Comparison of ENCODE assay signal across 11 cellular contexts in the genomic region with DNA sequence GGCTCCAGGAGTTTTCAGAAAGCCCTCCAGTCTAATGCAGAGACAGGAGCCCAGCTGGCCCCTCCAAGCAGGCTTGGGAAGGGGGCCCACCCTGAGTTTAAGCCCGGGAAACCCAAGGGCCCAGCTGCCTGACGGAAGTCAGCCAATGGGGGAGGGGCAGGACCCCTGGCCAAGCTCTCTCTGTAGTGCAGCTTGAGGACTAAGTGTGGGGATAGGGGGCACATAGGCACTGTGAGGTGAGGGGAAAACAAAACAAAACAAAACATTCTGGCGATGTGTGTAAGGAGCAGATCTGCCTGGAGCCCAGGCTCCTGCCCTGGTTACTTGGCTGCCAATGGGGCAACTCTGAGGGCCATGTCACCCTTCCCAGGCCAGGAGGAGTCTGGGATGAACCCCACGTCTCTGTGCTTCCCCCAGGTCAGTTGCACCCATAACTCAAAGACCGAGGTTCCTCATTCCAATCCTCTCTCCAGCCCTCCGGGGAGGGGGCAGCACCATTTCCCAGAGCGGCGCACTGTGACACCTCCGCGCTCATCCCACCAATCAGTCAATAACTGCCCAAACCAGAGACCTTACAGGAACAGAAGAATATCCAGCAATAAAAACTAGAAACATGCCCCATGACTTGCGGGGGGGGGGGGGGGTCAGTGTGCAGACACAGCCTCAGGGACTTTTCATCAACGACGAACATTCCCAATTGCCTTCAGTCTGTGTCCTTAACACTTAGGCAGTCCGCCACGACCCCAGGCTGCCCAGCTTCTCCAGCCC. TPM values are rescaled to one million over a fixed set of nuclear protein-coding genes. Genes with fewer than 3 reads are reported as not detected.
DNase-seq lines count a peak whose midpoint lies in the region; ATAC-seq and TF ChIP-seq lines count a peak whose summit lies in the region.
"Had no signal": no experiment of that assay in that cellular context is flagged by ENCODE, and none has a peak within 500 bp of the region (broad histone marks: within the 10 kb centered on the region; RNA-seq: fewer than 3 reads in every experiment).

No MANE protein-coding gene starts in this region.

- H2AFZ ChIP-seq in neural cell (ENCODE audit: low read depth, low read length), result no peak overlapping the region

- no peak for ATAC-seq in WTC11
- ATAC-seq in upper lobe of left lung (ENCODE audit: low FRiP score in 2 of 2), result no peak
- no peak for ATAC-seq in HG03460 (IDR thresholded peaks at IDR 0.05; ENCODE audit: unreplicated experiment)
- ATAC-seq: stimulated activated effector memory CD8-positive, alpha-beta T cell treated with anti-CD3 and anti-CD28 coated beads, Interleukin-12 subunit alpha, Interleukin-12 subunit beta, amount 100 ng/mL, for 72 hours had no signal

- H3K27me3 Mint-ChIP-seq in WTC11 (ENCODE audit: low read depth), result peaks cover 25% of the 10 kb centered on the region

- DNase-seq in WTC11 (ENCODE audit: low spot score), result no peak
- DNase-seq in fibroblast of the aortic adventitia (ENCODE audit: low read depth), result no peak
- DNase-seq in upper lobe of left lung, result no peak
- DNase-seq in activated CD4-positive, alpha-beta T cell treated with anti-CD3 and anti-CD28 coated beads, Interleukin-2, amount 50 U/mL, for 48 hours, result no peak
- no peak for DNase-seq in amygdala (lab: John Stamatoyannopoulos, UW)
- DNase-seq: central memory CD4-positive, alpha-beta T cell; NCI-H2171 had no signal

- peak overlapping the region; percentile 82 for H3K4me3 Mint-ChIP-seq in WTC11
- H3K4me3 Mint-ChIP-seq: activated CD4-positive, alpha-beta memory T cell treated with anti-CD3 and anti-CD28 coated beads, Interleukin-2, amount 10 ng/mL, durations not matched to agents 7 days and 5 days; stimulated activated effector memory CD8-positive, alpha-beta T cell treated with anti-CD3 and anti-CD28 coated beads, Interleukin-12 subunit alpha, Interleukin-12 subunit beta, amount 100 ng/mL, for 72 hours had no signal

- no peaks in the 10 kb centered on the region for H3K9me2 ChIP-seq in neural cell (ENCODE audit: insufficient read depth, low read length)

- peaks cover 28% of the 10 kb centered on the region for H3K36me3 Mint-ChIP-seq in WTC11
- H3K36me3 Mint-ChIP-seq: stimulated activated effector memory CD8-positive, alpha-beta T cell treated with anti-CD3 and anti-CD28 coated beads, Interleukin-12 subunit alpha, Interleukin-12 subunit beta, amount 100 ng/mL, for 72 hours had no signal

- H4K20me1 ChIP-seq in neural cell (ENCODE audit: insufficient read depth), result no peaks in the 10 kb centered on the region

- no peak for TF ChIP-seq POLR2A in upper lobe of left lung (IDR thresholded peaks at IDR 0.05)

- H3K36me3 ChIP-seq in neural cell (ENCODE audit: insufficient read depth, low read length), result no peaks in the 10 kb centered on the region
- H3K36me3 ChIP-seq in upper lobe of left lung, result peaks cover 0 to 5% (median 2%) of the 10 kb centered on the region in 4 donors

- no peak overlapping the region for H3K9ac ChIP-seq in neural cell (ENCODE audit: low read length)

- H3K4me3 ChIP-seq in fibroblast of the aortic adventitia (ENCODE audit: low read depth, low read length), result peak overlapping the region; percentile 88
- peak overlapping the region; percentile 76 for H3K4me3 ChIP-seq in neural cell (ENCODE audit: low read length)
- H3K4me3 ChIP-seq in upper lobe of left lung, result peak overlapping the region in 3 of 4 donors; percentile 49 to 68 (median 59)

- CTCF ChIA-PET in WTC11 (lab: Charles Lee), result interaction anchor here (0.6 to 4.9 kb wide), 21 partner anchors 10 to 713 kb away, joined by 3 to 40 read pairs (median 5); no protein-coding TSS in a partner anchor

- no peaks in the 10 kb centered on the region for H3K9me3 Mint-ChIP-seq in WTC11
- H3K9me3 Mint-ChIP-seq: activated CD4-positive, alpha-beta memory T cell treated with anti-CD3 and anti-CD28 coated beads, Interleukin-2, amount 10 ng/mL, durations not matched to agents 7 days and 5 days; stimulated activated effector memory CD8-positive, alpha-beta T cell treated with anti-CD3 and anti-CD28 coated beads, Interleukin-12 subunit alpha, Interleukin-12 subunit beta, amount 100 ng/mL, for 72 hours had no signal

- no peak for TF ChIP-seq EP300 in neural cell (conservative IDR thresholded peaks at IDR 0.05; ENCODE audit: poor library complexity, severe bottlenecking)
- TF ChIP-seq EP300 in upper lobe of left lung (IDR thresholded peaks at IDR 0.05), result no peak

- H3K27ac Mint-ChIP-seq in WTC11, result peak overlapping the region; percentile 66
- H3K27ac Mint-ChIP-seq: activated CD4-positive, alpha-beta memory T cell treated with anti-CD3 and anti-CD28 coated beads, Interleukin-2, amount 10 ng/mL, durations not matched to agents 7 days and 5 days; stimulated activated effector memory CD8-positive, alpha-beta T cell treated with anti-CD3 and anti-CD28 coated beads, Interleukin-12 subunit alpha, Interleukin-12 subunit beta, amount 100 ng/mL, for 72 hours had no signal

- peaks cover 60% of the 10 kb centered on the region for H3K4me1 Mint-ChIP-seq in WTC11

- no peaks in the 10 kb centered on the region for H3K9me3 ChIP-seq in neural cell (ENCODE audit: low read length)
- no peaks in the 10 kb centered on the region for H3K9me3 ChIP-seq in upper lobe of left lung

- no peak overlapping the region for H3K4me2 ChIP-seq in neural cell (ENCODE audit: low read length)

- H3K27ac ChIP-seq in neural cell (ENCODE audit: low read length) (no peak overlapping the region), upper lobe of left lung (peak overlapping the region in 1 of 4 donors; percentile 10)

- H3K79me2 ChIP-seq in neural cell (replicated peaks; ENCODE audit: insufficient read depth, low read length), result no peaks in the 10 kb centered on the region

- H3K27me3 ChIP-seq in neural cell (ENCODE audit: insufficient read depth, low read depth, low read length), result peaks cover 43% of the 10 kb centered on the region
- peaks cover 0 to 25% (median 10%) of the 10 kb centered on the region in 4 donors for H3K27me3 ChIP-seq in upper lobe of left lung

- POLR2A ChIA-PET in WTC11 (lab: Charles Lee), result interaction anchor here (0.6 to 3.9 kb wide), 7 partner anchors 9 to 125 kb away, joined by 3 to 19 read pairs (median 4); no protein-coding TSS in a partner anchor

- 45 to 47% methylated on average over 12 to 15 of the region's 15 CpGs for WGBS in upper lobe of left lung, 2 donors

- H3K4me1 ChIP-seq in upper lobe of left lung, result peaks cover 2 to 38% (median 19%) of the 10 kb centered on the region in 4 donors

- H3F3A ChIP-seq in neural cell (ENCODE audit: insufficient read depth, low read length, poor library complexity, severe bottlenecking), result peaks cover 2% of the 10 kb centered on the region

- no peak for TF ChIP-seq RAD21 in neural cell (conservative IDR thresholded peaks at IDR 0.05)

- no peak for TF ChIP-seq CTCF in WTC11 (IDR thresholded peaks at IDR 0.05)
- TF ChIP-seq CTCF in fibroblast of the aortic adventitia (IDR thresholded peaks at IDR 0.05; ENCODE audit: insufficient read depth, low read length), result no peak
- no peak for TF ChIP-seq CTCF in neural cell (IDR thresholded peaks at IDR 0.05; ENCODE audit: poor library complexity, severe bottlenecking)
- TF ChIP-seq CTCF in upper lobe of left lung (IDR thresholded peaks at IDR 0.05), result no peak

TF ChIP-seq in WTC11, 78 proteins besides CTCF, POLR2A, EP300 and RAD21 (continues in another document):
- TF ChIP-seq, protein P1, sequence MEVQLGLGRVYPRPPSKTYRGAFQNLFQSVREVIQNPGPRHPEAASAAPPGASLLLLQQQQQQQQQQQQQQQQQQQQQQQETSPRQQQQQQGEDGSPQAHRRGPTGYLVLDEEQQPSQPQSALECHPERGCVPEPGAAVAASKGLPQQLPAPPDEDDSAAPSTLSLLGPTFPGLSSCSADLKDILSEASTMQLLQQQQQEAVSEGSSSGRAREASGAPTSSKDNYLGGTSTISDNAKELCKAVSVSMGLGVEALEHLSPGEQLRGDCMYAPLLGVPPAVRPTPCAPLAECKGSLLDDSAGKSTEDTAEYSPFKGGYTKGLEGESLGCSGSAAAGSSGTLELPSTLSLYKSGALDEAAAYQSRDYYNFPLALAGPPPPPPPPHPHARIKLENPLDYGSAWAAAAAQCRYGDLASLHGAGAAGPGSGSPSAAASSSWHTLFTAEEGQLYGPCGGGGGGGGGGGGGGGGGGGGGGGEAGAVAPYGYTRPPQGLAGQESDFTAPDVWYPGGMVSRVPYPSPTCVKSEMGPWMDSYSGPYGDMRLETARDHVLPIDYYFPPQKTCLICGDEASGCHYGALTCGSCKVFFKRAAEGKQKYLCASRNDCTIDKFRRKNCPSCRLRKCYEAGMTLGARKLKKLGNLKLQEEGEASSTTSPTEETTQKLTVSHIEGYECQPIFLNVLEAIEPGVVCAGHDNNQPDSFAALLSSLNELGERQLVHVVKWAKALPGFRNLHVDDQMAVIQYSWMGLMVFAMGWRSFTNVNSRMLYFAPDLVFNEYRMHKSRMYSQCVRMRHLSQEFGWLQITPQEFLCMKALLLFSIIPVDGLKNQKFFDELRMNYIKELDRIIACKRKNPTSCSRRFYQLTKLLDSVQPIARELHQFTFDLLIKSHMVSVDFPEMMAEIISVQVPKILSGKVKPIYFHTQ (CRISPR knock-in tag; IDR thresholded peaks at IDR 0.05), result no peak
- TF ChIP-seq NR2C2 (CRISPR knock-in tag; IDR thresholded peaks at IDR 0.05), result no peak

TF ChIP-seq in neural cell, 6 proteins besides CTCF, POLR2A, EP300 and RAD21 (continues in another document):
- no peak for TF ChIP-seq POLR2AphosphoS5 (IDR thresholded peaks at IDR 0.05)
- no peak for TF ChIP-seq MXI1 (conservative IDR thresholded peaks at IDR 0.05; ENCODE audit: poor library complexity, severe bottlenecking)
- TF ChIP-seq TAF1 (IDR thresholded peaks at IDR 0.05; ENCODE audit: low read depth), result no peak
- no peak for TF ChIP-seq SMC3 (conservative IDR thresholded peaks at IDR 0.05; ENCODE audit: poor library complexity)

RNA-seq across cellular contexts. Expression of a gene that starts 1.7 kb away (rescaled TPM):
- 52.4 to 64.3 TPM (median 59.6 TPM) in 3 replicates for total RNA-seq in WTC11 (2021)
- total RNA-seq in fibroblast of the aortic adventitia (ENCODE audit: low replicate concordance), result 54.1 and 381 TPM in 2 replicates
- polyA plus RNA-seq in neural cell, result 0.14 and 0.54 TPM in 2 replicates
- 0.49 and 0.93 TPM in 2 replicates for polyA minus RNA-seq in neural cell
- 10 to 100 TPM in 3 of 6 donors, 1 to 10 TPM in 3; 3.5 to 61.6 (median 14.6) TPM for total RNA-seq in upper lobe of left lung
- total RNA-seq: activated CD4-positive, alpha-beta memory T cell treated with anti-CD3 and anti-CD28 coated beads, Interleukin-2, amount 10 ng/mL, durations not matched to agents 7 days and 5 days had no signal
